In genomic region chr4:78720994-78721677, GRCh38 we compare ENCODE assay signal across 8 cellular contexts. TPM values are rescaled to one million over a fixed set of nuclear protein-coding genes. Genes with fewer than 3 reads are reported as not detected.
DNase-seq lines count a peak whose midpoint lies in the region; ATAC-seq and TF ChIP-seq lines count a peak whose summit lies in the region.

No MANE protein-coding gene starts in this region.

- H3K27ac ChIP-seq in spleen, result peak overlapping the region; percentile 51 to 75 (median 64)

- no peaks in the 10 kb centered on the region for H3K36me3 ChIP-seq in spleen

- peaks cover 24% of the 10 kb centered on the region for H3K4me1 Mint-ChIP-seq in activated naive CD4-positive, alpha-beta T cell treated with anti-CD3 and anti-CD28 coated beads, Interleukin-2, amount 50 U/mL, for 24 hours

- no peaks in the 10 kb centered on the region for H3K27me3 Mint-ChIP-seq in activated naive CD4-positive, alpha-beta T cell treated with anti-CD3 and anti-CD28 coated beads, Interleukin-2, amount 50 U/mL, for 24 hours

- intact Hi-C loops in spleen (cut with DNase I; ENCODE audit: low total_unique reads), result no loop called here

- DNase-seq in activated CD8-positive, alpha-beta memory T cell treated with anti-CD3 and anti-CD28 coated beads for 24 hours, result peak; percentile 62
- no peak for DNase-seq in activated CD8-positive, alpha-beta memory T cell treated with anti-CD3 and anti-CD28 coated beads, Interleukin-2, amount 50 U/mL, for 4 hours
- DNase-seq in spleen, result peak; percentile 72
- no peak for DNase-seq in T1000 (lab: John Stamatoyannopoulos, UW)
- no peak for DNase-seq in dedifferentiated amniotic fluid mesenchymal stem cell (ENCODE audit: extremely low spot score)

- H3K36me3 Mint-ChIP-seq in activated naive CD4-positive, alpha-beta T cell treated with anti-CD3 and anti-CD28 coated beads, Interleukin-2, amount 50 U/mL, for 24 hours, result no peaks in the 10 kb centered on the region

- peak overlapping the region in 1 of 8 donors; percentile 32 for H3K4me3 ChIP-seq in spleen

- TF ChIP-seq POLR2A in spleen (IDR thresholded peaks at IDR 0.05), result no peak

- H3K27ac Mint-ChIP-seq in activated naive CD4-positive, alpha-beta T cell treated with anti-CD3 and anti-CD28 coated beads, Interleukin-2, amount 50 U/mL, for 24 hours, result peak overlapping the region; percentile 63

- H3K9me3 ChIP-seq in spleen, result no peaks in the 10 kb centered on the region

- H3K4me1 ChIP-seq in spleen, result peaks cover 9 to 48% (median 28%) of the 10 kb centered on the region in 6 donors

- peak; percentile 68 for ATAC-seq in HG03469 (IDR thresholded peaks at IDR 0.05; ENCODE audit: unreplicated experiment)
- ATAC-seq in HG02970 (IDR thresholded peaks at IDR 0.05; ENCODE audit: low FRiP score, unreplicated experiment), result no peak

- peak overlapping the region; percentile 80 for H3K4me3 Mint-ChIP-seq in activated naive CD4-positive, alpha-beta T cell treated with anti-CD3 and anti-CD28 coated beads, Interleukin-2, amount 50 U/mL, for 24 hours

- WGBS in spleen, 5 donors, result 18 to 27% (median 22%) methylated on average over 10 of the region's 10 CpGs

- H3K9me3 Mint-ChIP-seq in activated naive CD4-positive, alpha-beta T cell treated with anti-CD3 and anti-CD28 coated beads, Interleukin-2, amount 50 U/mL, for 24 hours, result no peaks in the 10 kb centered on the region

- no peak for TF ChIP-seq CTCF in spleen (IDR thresholded peaks at IDR 0.05 in 8 of 11, conservative IDR thresholded peaks at IDR 0.05 in 3 of 11)

- no peaks in the 10 kb centered on the region for H3K27me3 ChIP-seq in spleen (replicated peaks in 1 of 7)

RNA-seq across cellular contexts. Expression of gene BMP2K, which starts 55.0 kb away (rescaled TPM):
- total RNA-seq in spleen, result 100 to 1,000 TPM in 5 of 7 donors, 10 to 100 TPM in 2; 79.3 to 154 (median 102) TPM
- polyA plus RNA-seq in spleen, result 10 to 100 TPM; 27.4 to 40.4 (median 28.4) TPM

Comparison
In these comparisons a context has a peak if more than half of its experiments do, and no peak if none do; other contexts are left out.
1. DNase-seq: peak in activated CD8-positive, alpha-beta memory T cell treated with anti-CD3 and anti-CD28 coated beads for 24 hours (single experiment) and spleen (single experiment); none in activated CD8-positive, alpha-beta memory T cell treated with anti-CD3 and anti-CD28 coated beads, Interleukin-2, amount 50 U/mL, for 4 hours (single experiment), T1000 (single experiment) and dedifferentiated amniotic fluid mesenchymal stem cell (single experiment).